8 cellular contexts compared by ENCODE assay signal in genomic region chr16:69311115-69311532, GRCh38. TPM values are rescaled to one million over a fixed set of nuclear protein-coding genes. Genes with fewer than 3 reads are reported as not detected.
DNase-seq lines count a peak whose midpoint lies in the region; ATAC-seq and TF ChIP-seq lines count a peak whose summit lies in the region.

TSS of gene VPS4A (plus strand) at chr16:69311350. CDS start at chr16:69311512, 162 bp downstream.

- peaks cover 31% of the 10 kb centered on the region for H3K36me3 Mint-ChIP-seq in activated CD4-positive, alpha-beta T cell treated with anti-CD3 and anti-CD28 coated beads, Interleukin-2, amount 10 ng/mL, durations not matched to agents 24 days and 14 days (ENCODE audit: low read depth)

- H3K4me3 ChIP-seq in coronary artery, result peak within 1 kb of the TSS; percentile 100

- peak; percentile 41 to 98 (median 94) for DNase-seq in C1 segment of cervical spinal cord (lab: John Stamatoyannopoulos, UW)
- peak; percentile 66 to 94 for DNase-seq in NCI-H526 (lab: John Stamatoyannopoulos, UW)
- peak; percentile 100 for DNase-seq in activated CD4-positive, alpha-beta T cell treated with anti-CD3 and anti-CD28 coated beads, Interleukin-2, amount 10 ng/mL, durations not matched to agents 24 days and 14 days
- peak; percentile 97 for DNase-seq in coronary artery (ENCODE audit: low spot score)
- peak; percentile 97 for DNase-seq in left lobe of liver (ENCODE audit: low spot score)
- DNase-seq in stimulated activated CD4-positive, alpha-beta T cell treated with anti-CD3 and anti-CD28 coated beads, Interleukin-2, amount 100 ng/mL, for 4 hours (ENCODE audit: low read depth), result peak; percentile 96

- H3K4me3 Mint-ChIP-seq in activated CD4-positive, alpha-beta T cell treated with anti-CD3 and anti-CD28 coated beads, Interleukin-2, amount 10 ng/mL, durations not matched to agents 24 days and 14 days, result peak within 1 kb of the TSS; percentile 98

- H3K27ac ChIP-seq in coronary artery, result peak within 1 kb of the TSS; percentile 75 to 96

- no peaks in the 10 kb centered on the region for H3K9me3 Mint-ChIP-seq in activated CD4-positive, alpha-beta T cell treated with anti-CD3 and anti-CD28 coated beads, Interleukin-2, amount 10 ng/mL, durations not matched to agents 24 days and 14 days

- H3K4me1 Mint-ChIP-seq in activated CD4-positive, alpha-beta T cell treated with anti-CD3 and anti-CD28 coated beads, Interleukin-2, amount 10 ng/mL, durations not matched to agents 24 days and 14 days, result peaks cover 20% of the 10 kb centered on the region

- TF ChIP-seq CTCF in coronary artery (IDR thresholded peaks at IDR 0.05), result peak; percentile 94

- intact Hi-C loops in activated CD4-positive, alpha-beta T cell treated with anti-CD3 and anti-CD28 coated beads, Interleukin-2, amount 10 ng/mL, durations not matched to agents 24 days and 14 days (cut with micrococcal nuclease), result loop anchor here (1.0 kb wide), 5 partner anchors 19 to 179 kb away; partner anchors contain the start of genes CHTF8, COG8, NIP7 and PDF

- ATAC-seq in GM19324 (IDR thresholded peaks at IDR 0.05; ENCODE audit: low FRiP score, unreplicated experiment) (peak; percentile 91), HG03469 (IDR thresholded peaks at IDR 0.05; ENCODE audit: unreplicated experiment) (peak; percentile 76), left lobe of liver (peak; percentile 90)

- H3K27me3 Mint-ChIP-seq in activated CD4-positive, alpha-beta T cell treated with anti-CD3 and anti-CD28 coated beads, Interleukin-2, amount 10 ng/mL, durations not matched to agents 24 days and 14 days, result no peaks in the 10 kb centered on the region

- peak within 1 kb of the TSS; percentile 96 for H3K27ac Mint-ChIP-seq in activated CD4-positive, alpha-beta T cell treated with anti-CD3 and anti-CD28 coated beads, Interleukin-2, amount 10 ng/mL, durations not matched to agents 24 days and 14 days

RNA-seq across cellular contexts. Expression of gene VPS4A, which starts in this region (rescaled TPM):
- total RNA-seq in activated CD4-positive, alpha-beta T cell treated with anti-CD3 and anti-CD28 coated beads, Interleukin-2, amount 10 ng/mL, durations not matched to agents 24 days and 14 days, result 37.7 and 39.7 TPM in 2 replicates
- total RNA-seq in left lobe of liver, result 12.9 TPM

Comparison
In these comparisons a context has a peak if more than half of its experiments do, and no peak if none do; other contexts are left out.
1. Peak in every context shown above with its lines: DNase-seq, ATAC-seq, H3K4me3 ChIP-seq and H3K27ac ChIP-seq.